ENCODE assay signal across 1 cellular context in genomic region chr19:51703655-51704515, GRCh38.
A peak's percentile ranks its signal among the peaks of the same experiment; 100 is the strongest.
TF ChIP-seq lines count a peak whose summit lies in the region.

No MANE protein-coding gene starts in this region.

TF ChIP-seq in HEK293, 187 proteins besides CTCF, POLR2A, EP300 and RAD21 (continued from another document and continues in another):
- peak; percentile 55; the same call in 1 of the 2 replicates for TF ChIP-seq ZNF449 (tag by site-specific recombination; IDR thresholded peaks at IDR 0.05)
- no peak for TF ChIP-seq ZSCAN4 (tag by site-specific recombination; IDR thresholded peaks at IDR 0.05)
- no peak for TF ChIP-seq INSM2 (tag by site-specific recombination; IDR thresholded peaks at IDR 0.05)
- TF ChIP-seq PATZ1 (tag by site-specific recombination; IDR thresholded peaks at IDR 0.05), result peak; percentile 88
- peak; percentile 80; the same call in 1 of the 2 replicates for TF ChIP-seq ZNF660 (tag by site-specific recombination; IDR thresholded peaks at IDR 0.05)
- TF ChIP-seq GLI4 (tag by site-specific recombination; IDR thresholded peaks at IDR 0.05), result no peak
- no peak for TF ChIP-seq ZSCAN18 (tag by site-specific recombination; IDR thresholded peaks at IDR 0.05)
- TF ChIP-seq ZNF133 (tag by site-specific recombination; IDR thresholded peaks at IDR 0.05), result no peak
- peak; percentile 71; the same call in 1 of the 2 replicates for TF ChIP-seq ZBTB8A (tag by site-specific recombination; IDR thresholded peaks at IDR 0.05)
- no peak for TF ChIP-seq ZFP69B (tag by site-specific recombination; IDR thresholded peaks at IDR 0.05)
- peak; percentile 85 for TF ChIP-seq KLF16 (tag by site-specific recombination; IDR thresholded peaks at IDR 0.05)
- no peak for TF ChIP-seq MYNN (tag by site-specific recombination; IDR thresholded peaks at IDR 0.05; ENCODE audit: borderline replicate concordance)
- TF ChIP-seq ZNF280D (tag by site-specific recombination; IDR thresholded peaks at IDR 0.05), result no peak
- TF ChIP-seq ZNF23 (tag by site-specific recombination; IDR thresholded peaks at IDR 0.05; ENCODE audit: borderline replicate concordance), result no peak
- no peak for TF ChIP-seq ZNF830 (tag by site-specific recombination; IDR thresholded peaks at IDR 0.05; ENCODE audit: low read depth)
- TF ChIP-seq ZNF518A (tag by site-specific recombination; conservative IDR thresholded peaks at IDR 0.05; ENCODE audit: low read depth), result no peak
- TF ChIP-seq ZNF221 (tag by site-specific recombination; IDR thresholded peaks at IDR 0.05; ENCODE audit: borderline replicate concordance), result no peak
- no peak for TF ChIP-seq TSHZ1 (tag by site-specific recombination; IDR thresholded peaks at IDR 0.05; ENCODE audit: borderline replicate concordance)
- 0 out of 2 replicates have a peak, but pooled peaks have one; percentile 57 for TF ChIP-seq ZSCAN30 (tag by site-specific recombination; IDR thresholded peaks at IDR 0.05)
- TF ChIP-seq ZNF335 (tag by site-specific recombination; conservative IDR thresholded peaks at IDR 0.05), result peak; percentile 73
- no peak for TF ChIP-seq ZNF639 (tag by site-specific recombination; IDR thresholded peaks at IDR 0.05)
- no peak for TF ChIP-seq ELK4 (IDR thresholded peaks at IDR 0.05; ENCODE audit: borderline replicate concordance, low read depth, low read length)
- no peak for TF ChIP-seq ZNF114 (tag by site-specific recombination; IDR thresholded peaks at IDR 0.05)
- no peak for TF ChIP-seq ZNF324 (tag by site-specific recombination; IDR thresholded peaks at IDR 0.05)
- TF ChIP-seq PRDM1 (tag by site-specific recombination; IDR thresholded peaks at IDR 0.05), result no peak
- no peak for TF ChIP-seq ZNF112 (tag by site-specific recombination; IDR thresholded peaks at IDR 0.05)
- TF ChIP-seq ZNF548 (tag by site-specific recombination; IDR thresholded peaks at IDR 0.05), result no peak
